Comparison of ENCODE assay signal across 29 cellular contexts in the genomic region with DNA sequence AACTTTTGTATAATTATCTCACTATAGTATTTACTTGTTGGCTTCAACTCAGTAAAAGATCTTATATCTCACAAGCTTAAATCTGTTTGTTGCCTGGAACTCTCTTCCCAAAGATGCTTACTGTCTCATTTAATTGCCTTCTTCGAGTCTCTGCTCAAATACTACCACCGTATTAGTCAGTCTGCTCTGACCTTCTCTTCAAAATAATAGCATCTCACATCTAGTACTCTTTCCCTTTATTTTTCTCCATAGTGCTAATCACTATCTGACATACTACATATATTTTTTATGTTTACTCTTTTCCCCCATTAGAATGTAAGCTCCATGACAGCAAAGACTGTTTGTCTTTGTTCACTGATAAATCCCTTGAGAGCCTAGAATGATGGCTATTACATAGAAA. TPM values are rescaled to one million over a fixed set of nuclear protein-coding genes. Genes with fewer than 3 reads are reported as not detected.
"Had no signal": no experiment of that assay in that cellular context is flagged by ENCODE, and none has a peak within 500 bp of the region (broad histone marks: within the 10 kb centered on the region; RNA-seq: fewer than 3 reads in every experiment).

No MANE protein-coding gene starts in this region.

- H3K4me1 ChIP-seq: gastroesophageal sphincter, pancreas, prostate gland, stomach, tibial artery, upper lobe of right lung had no signal

- H3K9me3 ChIP-seq: gastroesophageal sphincter, neutrophil, pancreas, prostate gland, stomach, tibial artery, upper lobe of right lung had no signal

- H3K27ac Mint-ChIP-seq: activated CD4-positive, alpha-beta T cell treated with anti-CD3 and anti-CD28 coated beads, Interleukin-2, amount 10 ng/mL, durations not matched to agents 7 days and 5 days; activated CD8-positive, alpha-beta T cell treated with anti-CD3 and anti-CD28 coated beads for 36 hours; activated naive CD8-positive, alpha-beta T cell; activated T-helper 2 cell treated with anti-CD3 and anti-CD28 coated beads, Interferon-gamma antibody, Interleukin-2, Interleukin-4, amounts not matched to agents 10 μg/mL and 5 μg/mL and 100 μg/mL, durations not matched to agents 14 hours and 24 hours and 36 hours; nephron; stimulated activated memory B cell treated with anti-CD40 and anti-IgM and Interleukin-4, amounts not matched to agents 10 μg/mL and 1 μg/mL and 100 μg/mL, for 72 hours had no signal

- ATAC-seq: activated CD8-positive, alpha-beta T cell treated with anti-CD3 and anti-CD28 coated beads for 36 hours; activated T-cell treated with anti-CD3 and anti-CD28 coated beads, Interleukin-2, amount 50 U/mL, for 4 hours; gastroesophageal sphincter; left cardiac atrium; left ventricle myocardium superior; pancreas; sciatic nerve; stimulated activated memory B cell treated with anti-CD40 and anti-IgM and Interleukin-4, amounts not matched to agents 10 μg/mL and 1 μg/mL and 100 μg/mL, for 72 hours; upper lobe of right lung had no signal

- H3K27me3 ChIP-seq: dorsolateral prefrontal cortex, gastroesophageal sphincter, neutrophil, pancreas, stomach, tibial artery, upper lobe of right lung had no signal

- H3K4me3 Mint-ChIP-seq: activated CD4-positive, alpha-beta T cell treated with anti-CD3 and anti-CD28 coated beads, Interleukin-2, amount 10 ng/mL, durations not matched to agents 7 days and 5 days; activated CD8-positive, alpha-beta T cell treated with anti-CD3 and anti-CD28 coated beads for 36 hours; activated naive CD8-positive, alpha-beta T cell; activated T-cell treated with anti-CD3 and anti-CD28 coated beads, Interleukin-2, amount 50 U/mL, for 4 hours; brain; nephron; stimulated activated memory B cell treated with anti-CD40 and anti-IgM and Interleukin-4, amounts not matched to agents 10 μg/mL and 1 μg/mL and 100 μg/mL, for 72 hours had no signal

- H3K4me3 ChIP-seq: coronary artery, dorsolateral prefrontal cortex, gastroesophageal sphincter, pancreas, prostate gland, skin epidermis, stomach, tibial artery, upper lobe of right lung had no signal

- H3K27me3 Mint-ChIP-seq: activated CD4-positive, alpha-beta T cell treated with anti-CD3 and anti-CD28 coated beads, Interleukin-2, amount 10 ng/mL, durations not matched to agents 7 days and 5 days; activated CD8-positive, alpha-beta T cell treated with anti-CD3 and anti-CD28 coated beads for 36 hours; activated naive CD8-positive, alpha-beta T cell; brain; stimulated activated memory B cell treated with anti-CD40 and anti-IgM and Interleukin-4, amounts not matched to agents 10 μg/mL and 1 μg/mL and 100 μg/mL, for 72 hours had no signal

- H3K4me1 Mint-ChIP-seq: brain; nephron; stimulated activated memory B cell treated with anti-CD40 and anti-IgM and Interleukin-4, amounts not matched to agents 10 μg/mL and 1 μg/mL and 100 μg/mL, for 72 hours had no signal

- H3K27ac ChIP-seq: coronary artery, dorsolateral prefrontal cortex, gastroesophageal sphincter, neutrophil, pancreas, prostate gland, skin epidermis, stomach, tibial artery, upper lobe of right lung had no signal

- DNase-seq: activated CD4-positive, alpha-beta T cell treated with anti-CD3 and anti-CD28 coated beads, Interleukin-2, amount 10 ng/mL, durations not matched to agents 7 days and 5 days; activated CD4-positive, CD25-positive, alpha-beta regulatory T cell treated with anti-CD3 and anti-CD28 coated beads, Interleukin-2, amount 50 U/mL, for 72 hours; activated CD8-positive, alpha-beta T cell treated with anti-CD3 and anti-CD28 coated beads for 36 hours; activated T-cell treated with anti-CD3 and anti-CD28 coated beads, Interleukin-2, amount 50 U/mL, for 4 hours; anterior cingulate cortex; dorsolateral prefrontal cortex; hippocampal formation; left cardiac atrium; left ventricle myocardium superior; pancreas; retina; stimulated activated CD4-positive, alpha-beta T cell treated with anti-CD3 and anti-CD28 coated beads, Interleukin-4, amount 100 ng/mL, for 24 hours; stomach; T-helper 1 cell; tibial artery; upper lobe of right lung had no signal

- H3K9me3 Mint-ChIP-seq: activated CD4-positive, alpha-beta T cell treated with anti-CD3 and anti-CD28 coated beads, Interleukin-2, amount 10 ng/mL, durations not matched to agents 7 days and 5 days; activated CD8-positive, alpha-beta T cell treated with anti-CD3 and anti-CD28 coated beads for 36 hours; activated T-cell treated with anti-CD3 and anti-CD28 coated beads, Interleukin-2, amount 50 U/mL, for 4 hours; activated T-helper 2 cell treated with anti-CD3 and anti-CD28 coated beads, Interferon-gamma antibody, Interleukin-2, Interleukin-4, amounts not matched to agents 10 μg/mL and 5 μg/mL and 100 μg/mL, durations not matched to agents 14 hours and 24 hours and 36 hours; brain; nephron; stimulated activated memory B cell treated with anti-CD40 and anti-IgM and Interleukin-4, amounts not matched to agents 10 μg/mL and 1 μg/mL and 100 μg/mL, for 72 hours had no signal

RNA-seq across cellular contexts. Expression of a gene that starts 10.6 kb away (rescaled TPM):
- total RNA-seq: activated CD4-positive, alpha-beta T cell treated with anti-CD3 and anti-CD28 coated beads, Interleukin-2, amount 10 ng/mL, durations not matched to agents 7 days and 5 days; activated CD8-positive, alpha-beta T cell treated with anti-CD3 and anti-CD28 coated beads for 36 hours; activated T-cell treated with anti-CD3 and anti-CD28 coated beads, Interleukin-2, amount 50 U/mL, for 4 hours; activated T-helper 2 cell treated with anti-CD3 and anti-CD28 coated beads, Interferon-gamma antibody, Interleukin-2, Interleukin-4, amounts not matched to agents 10 μg/mL and 5 μg/mL and 100 μg/mL, durations not matched to agents 14 hours and 24 hours and 36 hours; cardiac septum; left ventricle myocardium superior; mucosa of gallbladder; prostate gland had no signal
